7 cellular contexts compared by ENCODE assay signal in genomic region chr17:42378597-42379594, GRCh38. TPM values are rescaled to one million over a fixed set of nuclear protein-coding genes. Genes with fewer than 3 reads are reported as not detected.
DNase-seq lines count a peak whose midpoint lies in the region; ATAC-seq and TF ChIP-seq lines count a peak whose summit lies in the region.

No MANE protein-coding gene starts in this region.

- ATAC-seq in GM19468 (IDR thresholded peaks at IDR 0.05; ENCODE audit: extremely low read depth, unreplicated experiment) (peak; percentile 32), HG03045 (IDR thresholded peaks at IDR 0.05; ENCODE audit: unreplicated experiment) (no peak), HG02981 (IDR thresholded peaks at IDR 0.05; ENCODE audit: unreplicated experiment) (no peak)

- H3K36me3 ChIP-seq in esophagus muscularis mucosa (peaks cover 0 to 8% (median 2%) of the 10 kb centered on the region in 4 donors), osteoblast (ENCODE audit: insufficient read depth, low read length) (peaks cover 11% of the 10 kb centered on the region)

- H3K4me1 ChIP-seq in esophagus muscularis mucosa = peaks cover 76 to 98% (median 96%) of the 10 kb centered on the region in 4 donors
- peaks cover 24% of the 10 kb centered on the region for H3K4me1 ChIP-seq in osteoblast (ENCODE audit: insufficient read depth, low read length)

- TF ChIP-seq CTCF in RWPE1 (conservative IDR thresholded peaks at IDR 0.05; ENCODE audit: low read depth) (no peak), esophagus muscularis mucosa (IDR thresholded peaks at IDR 0.05) (no peak), osteoblast (IDR thresholded peaks at IDR 0.05; ENCODE audit: extremely low read depth, low read depth, low read length) (no peak), GM10266 (IDR thresholded peaks at IDR 0.05; ENCODE audit: control insufficient read depth, insufficient read depth, low read depth, missing control alignments) (no peak)

- H3K9me3 ChIP-seq in esophagus muscularis mucosa (no peaks in the 10 kb centered on the region), osteoblast (ENCODE audit: low read depth, low read length) (no peaks in the 10 kb centered on the region)

- peaks cover 97% of the 10 kb centered on the region for H3K79me2 ChIP-seq in osteoblast (ENCODE audit: insufficient read depth, low read length)

- intact Hi-C loops in esophagus muscularis mucosa (cut with DNase I) = no loop called here

- CTCF ChIA-PET in RWPE1 (lab: Yijun Ruan, JAX) = interaction anchor here (0.7 to 1.0 kb wide), 2 partner anchors 50 to 82 kb away, joined by 3 to 4 read pairs; no protein-coding TSS in a partner anchor

- no peak for TF ChIP-seq POLR2A in esophagus muscularis mucosa (IDR thresholded peaks at IDR 0.05; ENCODE audit: low read depth)

- TF ChIP-seq EP300 in esophagus muscularis mucosa (IDR thresholded peaks at IDR 0.05) = no peak

- POLR2A ChIA-PET in RWPE1 (lab: Yijun Ruan, JAX; ENCODE audit: low non-redundant PET) = no interaction called here

- H4K20me1 ChIP-seq in osteoblast (ENCODE audit: insufficient read depth, low read length) = peaks cover 75% of the 10 kb centered on the region

- WGBS in esophagus muscularis mucosa = 12% methylated on average over 10 of the region's 10 CpGs

- DNase-seq in RWPE1 (ENCODE audit: low spot score) = peak; percentile 41
- no peak for DNase-seq in esophagus muscularis mucosa (ENCODE audit: extremely low spot score)
- DNase-seq in osteoblast (ENCODE audit: insufficient read length, low spot score, missing footprints) = peak; percentile 67
- no peak for DNase-seq in GM10266 (ENCODE audit: extremely low spot score)

- H3K27ac ChIP-seq in RWPE1 (no peak overlapping the region), esophagus muscularis mucosa (replicated peaks in 1 of 4) (peak overlapping the region; percentile 66 to 81 (median 74)), osteoblast (ENCODE audit: low read depth, low read length) (peak overlapping the region; percentile 64)

- H3K27me3 ChIP-seq in esophagus muscularis mucosa = no peaks in the 10 kb centered on the region
- no peaks in the 10 kb centered on the region for H3K27me3 ChIP-seq in osteoblast (ENCODE audit: insufficient read depth, low read length)

- peak overlapping the region; percentile 31 to 47 (median 42) for H3K4me3 ChIP-seq in esophagus muscularis mucosa
- H3K4me3 ChIP-seq in osteoblast (ENCODE audit: insufficient read depth, low read length) = peak overlapping the region; percentile 65

- H2AFZ ChIP-seq in osteoblast (ENCODE audit: low read length) = no peak overlapping the region

- peak overlapping the region; percentile 93 for H3K4me2 ChIP-seq in osteoblast (ENCODE audit: insufficient read depth, low read length)

RNA-seq across cellular contexts. Expression of gene STAT3, which starts 9.3 kb away (rescaled TPM):
- total RNA-seq in esophagus muscularis mucosa = 100 to 1,000 TPM; 137 to 260 (median 211) TPM
- total RNA-seq in osteoblast = 197 and 206 TPM in 2 replicates

RNA-seq across cellular contexts. Expression of gene CAVIN1, which starts 44.2 kb away (rescaled TPM):
- total RNA-seq in esophagus muscularis mucosa (1,000 to 10,000 TPM in 2 of 4 donors, 100 to 1,000 TPM in 2; 619 to 1,181 (median 1,019) TPM), osteoblast (861 and 988 TPM in 2 replicates)

Comparison
In these comparisons a context has a peak if more than half of its experiments do, and no peak if none do; other contexts are left out.
1. DNase-seq: peak in RWPE1 (single experiment) and osteoblast (single experiment); none in esophagus muscularis mucosa (single experiment) and GM10266 (single experiment).